Comparison of ENCODE assay signal across 11 cellular contexts in genomic region chr3:124409650-124410275, GRCh38.
A peak's percentile ranks its signal among the peaks of the same experiment; 100 is the strongest.
DNase-seq lines count a peak whose midpoint lies in the region; ATAC-seq and TF ChIP-seq lines count a peak whose summit lies in the region.
"Had no signal": no experiment of that assay in that cellular context is flagged by ENCODE, and none has a peak within 500 bp of the region (broad histone marks: within the 10 kb centered on the region; RNA-seq: fewer than 3 reads in every experiment).

No MANE protein-coding gene starts in this region.

- WGBS in mesodermal cell (ENCODE audit: insufficient coverage in 2 of 2), 2 experiments, result 47 to 51% methylated on average over 3 of the region's 4 CpGs

- no peak for ATAC-seq in mucosa of descending colon

- peaks cover 16% of the 10 kb centered on the region for H3K4me1 ChIP-seq in Caco-2
- peaks cover 12% of the 10 kb centered on the region for H3K4me1 ChIP-seq in mesodermal cell (ENCODE audit: control insufficient read depth, insufficient read depth, low read length, poor library complexity, severe bottlenecking)
- peaks cover 11% of the 10 kb centered on the region for H3K4me1 ChIP-seq in mucosa of descending colon (ENCODE audit: low read depth)

- intact Hi-C loops in Caco-2 (cut with micrococcal nuclease; ENCODE audit: unreplicated experiment), result no loop called here
- intact Hi-C loops in mucosa of descending colon (cut with DNase I, micrococcal nuclease), result no loop called here

- CTCF ChIA-PET in Caco-2 (lab: Charles Lee), result no interaction called here

- no peak overlapping the region for H3K4me3 Mint-ChIP-seq in Caco-2 (ENCODE audit: unreplicated experiment)

- H3K27me3 Mint-ChIP-seq in Caco-2 (ENCODE audit: insufficient read depth, unreplicated experiment), result no peaks in the 10 kb centered on the region

- H3K9me3 ChIP-seq in Caco-2 (no peaks in the 10 kb centered on the region), mesodermal cell (ENCODE audit: control insufficient read depth, low read length) (no peaks in the 10 kb centered on the region), mucosa of descending colon (no peaks in the 10 kb centered on the region)

- H3K4me3 ChIP-seq in Caco-2 (ENCODE audit: low read depth, low read length) (no peak overlapping the region), choroid plexus epithelial cell (ENCODE audit: low read depth, low read length) (no peak overlapping the region), mesodermal cell (ENCODE audit: extremely low read depth, insufficient read depth, low read length, poor library complexity, severe bottlenecking) (no peak overlapping the region), mucosa of descending colon (no peak overlapping the region)

- DNase-seq in Caco-2 (peak; percentile 23 to 36), M059J (ENCODE audit: low read depth) (peak; percentile 85), choroid plexus epithelial cell (ENCODE audit: low read depth) (peak; percentile 65), SHP77 (lab: John Stamatoyannopoulos, UW) (no peak), mucosa of descending colon (no peak), DMS153 (lab: John Stamatoyannopoulos, UW) (no peak), NCI-H345 treated with DMSO at 0.1 percent for 48 hours (lab: John Stamatoyannopoulos, UW; ENCODE audit: unreplicated experiment) (no peak)
- DNase-seq: GF-D8, NCI-H1694 treated with DMSO at 0.1 percent for 48 hours, retina had no signal

- H3K27ac ChIP-seq in mesodermal cell (ENCODE audit: low read depth, low read length, severe bottlenecking), result peak overlapping the region; percentile 72

- H3K9me3 Mint-ChIP-seq in Caco-2 (ENCODE audit: unreplicated experiment), result no peaks in the 10 kb centered on the region

- H3K27ac Mint-ChIP-seq in Caco-2 (ENCODE audit: unreplicated experiment), result peak overlapping the region; percentile 87

- no peak for TF ChIP-seq CTCF in Caco-2 (IDR thresholded peaks at IDR 0.05; ENCODE audit: insufficient read depth in 1 of 2, low read depth in 1 of 2, low read length in 1 of 2, severe bottlenecking in 1 of 2, unreplicated experiment in 1 of 2)
- no peak for TF ChIP-seq CTCF in choroid plexus epithelial cell (conservative IDR thresholded peaks at IDR 0.05; ENCODE audit: low read depth, low read length)
- TF ChIP-seq CTCF in mucosa of descending colon (IDR thresholded peaks at IDR 0.05), result no peak

- H3K4me1 Mint-ChIP-seq in Caco-2 (ENCODE audit: low read depth, unreplicated experiment), result peaks cover 12% of the 10 kb centered on the region

- H3K36me3 Mint-ChIP-seq in Caco-2 (ENCODE audit: insufficient read depth, unreplicated experiment), result no peaks in the 10 kb centered on the region

- POLR2A ChIA-PET in Caco-2 (lab: Charles Lee), result no interaction called here

- H3K36me3 ChIP-seq in Caco-2 (ENCODE audit: control insufficient read depth, insufficient read depth, low read length), result no peaks in the 10 kb centered on the region
- H3K36me3 ChIP-seq in mesodermal cell (ENCODE audit: control insufficient read depth, insufficient read depth, low read length), result peaks cover 29% of the 10 kb centered on the region
- no peaks in the 10 kb centered on the region for H3K36me3 ChIP-seq in mucosa of descending colon (ENCODE audit: low read depth)

- BruUV-seq in Caco-2 (replicated peaks; lab: Mats Ljungman, UMichigan), result no TSS peak

- no peaks in the 10 kb centered on the region for H3K27me3 ChIP-seq in Caco-2 (replicated peaks; ENCODE audit: control insufficient read depth, insufficient read depth, low read length)

Comparison
In these comparisons a context has a peak if more than half of its experiments do, and no peak if none do; other contexts are left out.
1. DNase-seq: peak in Caco-2 (2 of 2), M059J (single experiment) and choroid plexus epithelial cell (single experiment); none in SHP77 (0 of 2), mucosa of descending colon (0 of 3), DMS153 (single experiment) and NCI-H345 treated with DMSO at 0.1 percent for 48 hours (single experiment).